13 cellular contexts compared by ENCODE assay signal in genomic region chr14:22052795-22053194, GRCh38.
DNase-seq lines count a peak whose midpoint lies in the region; ATAC-seq and TF ChIP-seq lines count a peak whose summit lies in the region.
"Had no signal": no experiment of that assay in that cellular context is flagged by ENCODE, and none has a peak within 500 bp of the region (broad histone marks: within the 10 kb centered on the region; RNA-seq: fewer than 3 reads in every experiment).

No MANE protein-coding gene starts in this region.

- DNase-seq in activated CD4-positive, alpha-beta T cell treated with anti-CD3 and anti-CD28 coated beads for 4 hours = peak; percentile 14 to 19
- no peak for DNase-seq in activated CD4-positive, alpha-beta T cell treated with anti-CD3 and anti-CD28 coated beads for 1 hour
- DNase-seq in T-helper 2 cell treated with Interferon-gamma antibody and Interleukin-4, amounts not matched to agents 5 μg/mL and 100 μg/mL, for 36 hours (ENCODE audit: low spot score) = no peak
- no peak for DNase-seq in activated naive CD8-positive, alpha-beta T cell treated with anti-CD3 and anti-CD28 coated beads, Interleukin-2, amount 50 U/mL, for 24 hours
- peak; percentile 13 for DNase-seq in stimulated activated CD4-positive, alpha-beta T cell treated with anti-CD3 and anti-CD28 coated beads, Interleukin-4, amount 100 ng/mL, for 1 hour
- no peak for DNase-seq in GM10248 (ENCODE audit: extremely low spot score)
- no peak for DNase-seq in GM13976 (ENCODE audit: low spot score)
- DNase-seq in effector CD8-positive, alpha-beta T cell (lab: John Stamatoyannopoulos, UW) = no peak
- DNase-seq: amygdala, IMR-90, NCI-H1092 treated with DMSO at 0.1 percent for 48 hours, occipital lobe had no signal

- in situ Hi-C loops in GM13976 (cut with MboI; ENCODE audit: low sequenced_read_pairs, unreplicated experiment) = no loop called here

- peak overlapping the region; percentile 87 for H3K27ac Mint-ChIP-seq in T-helper 2 cell treated with Interferon-gamma antibody and Interleukin-4, amounts not matched to agents 5 μg/mL and 100 μg/mL, for 36 hours
- peak overlapping the region; percentile 79 for H3K27ac Mint-ChIP-seq in activated naive CD8-positive, alpha-beta T cell treated with anti-CD3 and anti-CD28 coated beads, Interleukin-2, amount 50 U/mL, for 24 hours

- TF ChIP-seq CTCF in GM10248 (IDR thresholded peaks at IDR 0.05; ENCODE audit: control extremely low read depth, extremely low read depth, low read depth, missing control alignments) (no peak), GM13976 (IDR thresholded peaks at IDR 0.05; ENCODE audit: borderline replicate concordance, control extremely low read depth, extremely low read depth, insufficient read depth, missing control alignments) (no peak)

- H3K9me3 Mint-ChIP-seq in T-helper 2 cell treated with Interferon-gamma antibody and Interleukin-4, amounts not matched to agents 5 μg/mL and 100 μg/mL, for 36 hours = peaks cover 3% of the 10 kb centered on the region
- no peaks in the 10 kb centered on the region for H3K9me3 Mint-ChIP-seq in activated naive CD8-positive, alpha-beta T cell treated with anti-CD3 and anti-CD28 coated beads, Interleukin-2, amount 50 U/mL, for 24 hours

- H3K27me3 Mint-ChIP-seq in T-helper 2 cell treated with Interferon-gamma antibody and Interleukin-4, amounts not matched to agents 5 μg/mL and 100 μg/mL, for 36 hours (ENCODE audit: low read depth) = peaks cover 2% of the 10 kb centered on the region
- no peaks in the 10 kb centered on the region for H3K27me3 Mint-ChIP-seq in activated naive CD8-positive, alpha-beta T cell treated with anti-CD3 and anti-CD28 coated beads, Interleukin-2, amount 50 U/mL, for 24 hours

- H3K4me1 Mint-ChIP-seq in T-helper 2 cell treated with Interferon-gamma antibody and Interleukin-4, amounts not matched to agents 5 μg/mL and 100 μg/mL, for 36 hours (ENCODE audit: low read depth) = peaks cover 29% of the 10 kb centered on the region
- peaks cover 32% of the 10 kb centered on the region for H3K4me1 Mint-ChIP-seq in activated naive CD8-positive, alpha-beta T cell treated with anti-CD3 and anti-CD28 coated beads, Interleukin-2, amount 50 U/mL, for 24 hours
- H3K4me1 Mint-ChIP-seq: CD14-positive monocyte had no signal

- ATAC-seq in activated naive CD8-positive, alpha-beta T cell treated with anti-CD3 and anti-CD28 coated beads, Interleukin-2, amount 50 U/mL, for 24 hours = peak; percentile 91

- CTCF ChIA-PET in GM10248 (lab: Yijun Ruan, JAX) = interaction anchor here (1.2 to 1.3 kb wide), 3 partner anchors 12 to 14 kb away, joined by 3 to 4 read pairs (median 3); no protein-coding TSS in a partner anchor

- peaks cover 2% of the 10 kb centered on the region for H3K36me3 Mint-ChIP-seq in T-helper 2 cell treated with Interferon-gamma antibody and Interleukin-4, amounts not matched to agents 5 μg/mL and 100 μg/mL, for 36 hours (ENCODE audit: low read depth)
- H3K36me3 Mint-ChIP-seq in activated naive CD8-positive, alpha-beta T cell treated with anti-CD3 and anti-CD28 coated beads, Interleukin-2, amount 50 U/mL, for 24 hours (ENCODE audit: low read depth) = no peaks in the 10 kb centered on the region
- H3K36me3 Mint-ChIP-seq: CD14-positive monocyte had no signal

- peak overlapping the region; percentile 79 for H3K4me3 Mint-ChIP-seq in T-helper 2 cell treated with Interferon-gamma antibody and Interleukin-4, amounts not matched to agents 5 μg/mL and 100 μg/mL, for 36 hours
- H3K4me3 Mint-ChIP-seq in activated naive CD8-positive, alpha-beta T cell treated with anti-CD3 and anti-CD28 coated beads, Interleukin-2, amount 50 U/mL, for 24 hours = peak overlapping the region; percentile 69
- H3K4me3 Mint-ChIP-seq: CD14-positive monocyte had no signal

- POLR2A ChIA-PET in GM10248 (lab: Yijun Ruan, JAX) = no interaction called here

Comparison
In these comparisons a context has a peak if more than half of its experiments do, and no peak if none do; other contexts are left out.
1. DNase-seq: peak in activated CD4-positive, alpha-beta T cell treated with anti-CD3 and anti-CD28 coated beads for 4 hours (2 of 2) and stimulated activated CD4-positive, alpha-beta T cell treated with anti-CD3 and anti-CD28 coated beads, Interleukin-4, amount 100 ng/mL, for 1 hour (single experiment); none in activated CD4-positive, alpha-beta T cell treated with anti-CD3 and anti-CD28 coated beads for 1 hour (single experiment), T-helper 2 cell treated with Interferon-gamma antibody and Interleukin-4, amounts not matched to agents 5 μg/mL and 100 μg/mL, for 36 hours (single experiment), activated naive CD8-positive, alpha-beta T cell treated with anti-CD3 and anti-CD28 coated beads, Interleukin-2, amount 50 U/mL, for 24 hours (single experiment), GM10248 (single experiment), GM13976 (single experiment) and effector CD8-positive, alpha-beta T cell (single experiment).